ENCODE assay signal across 33 cellular contexts in the genomic region with DNA sequence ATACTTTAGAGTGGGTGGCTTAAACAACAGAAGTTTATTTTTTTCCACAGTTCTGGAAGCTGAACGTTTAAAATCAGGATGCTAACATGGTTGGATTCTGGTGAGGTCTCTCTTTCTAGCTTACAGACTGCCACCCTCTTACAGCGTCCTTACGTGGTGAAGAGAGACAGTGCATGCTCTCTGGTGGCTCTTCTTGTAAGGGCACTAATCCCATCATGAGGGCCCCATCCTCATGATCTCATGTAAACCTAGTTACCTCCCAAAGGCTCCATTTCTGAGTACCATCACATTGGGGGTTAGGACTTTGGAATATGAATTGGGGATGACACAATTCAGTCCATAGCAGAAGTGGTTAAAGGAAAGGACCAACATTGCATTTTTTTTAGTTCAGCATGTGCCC.
"Had no signal": no experiment of that assay in that cellular context is flagged by ENCODE, and none has a peak within 500 bp of the region (broad histone marks: within the 10 kb centered on the region; RNA-seq: fewer than 3 reads in every experiment).

No MANE protein-coding gene starts in this region.

- H3K36me3 ChIP-seq: MG63 had no signal

- H3K4me3 ChIP-seq: MG63 had no signal

- H3K9me3 ChIP-seq: MG63 had no signal

- H3K27me3 ChIP-seq: MG63 had no signal

- DNase-seq: Karpas-422, Kasumi-1, MG63, MM.1S, MV-4-11, NCI-H1048, NCI-H1092, NCI-H1092 treated with DMSO at 0.1 percent for 48 hours, NCI-H1105, NCI-H1105 treated with DMSO at 0.1 percent for 48 hours, NCI-H1417, NCI-H1417 treated with DMSO at 0.1 percent for 48 hours, NCI-H1436, NCI-H1436 treated with DMSO at 0.1 percent for 48 hours, NCI-H146, NCI-H1694, NCI-H1694 treated with DMSO at 0.1 percent for 48 hours, NCI-H187, NCI-H187 treated with DMSO at 0.1 percent for 48 hours, NCI-H1930, NCI-H2029, NCI-H2029 treated with DMSO at 0.1 percent for 48 hours, NCI-H2081, NCI-H2081 treated with DMSO at 0.1 percent for 48 hours, NCI-H2107, NCI-H2171, NCI-H2171 treated with DMSO at 0.1 percent for 48 hours, NCI-H2227 treated with DMSO at 0.1 percent for 48 hours, NCI-H345, NCI-H446, NCI-H446 treated with DMSO at 0.1 percent for 48 hours, NCI-H510A, NCI-H510A treated with DMSO at 0.1 percent for 48 hours had no signal
